1 cellular context compared by ENCODE assay signal in genomic region chr10:94362360-94363250, GRCh38.
A peak's percentile ranks its signal among the peaks of the same experiment; 100 is the strongest.
TF ChIP-seq lines count a peak whose summit lies in the region.

A gene with protein sequence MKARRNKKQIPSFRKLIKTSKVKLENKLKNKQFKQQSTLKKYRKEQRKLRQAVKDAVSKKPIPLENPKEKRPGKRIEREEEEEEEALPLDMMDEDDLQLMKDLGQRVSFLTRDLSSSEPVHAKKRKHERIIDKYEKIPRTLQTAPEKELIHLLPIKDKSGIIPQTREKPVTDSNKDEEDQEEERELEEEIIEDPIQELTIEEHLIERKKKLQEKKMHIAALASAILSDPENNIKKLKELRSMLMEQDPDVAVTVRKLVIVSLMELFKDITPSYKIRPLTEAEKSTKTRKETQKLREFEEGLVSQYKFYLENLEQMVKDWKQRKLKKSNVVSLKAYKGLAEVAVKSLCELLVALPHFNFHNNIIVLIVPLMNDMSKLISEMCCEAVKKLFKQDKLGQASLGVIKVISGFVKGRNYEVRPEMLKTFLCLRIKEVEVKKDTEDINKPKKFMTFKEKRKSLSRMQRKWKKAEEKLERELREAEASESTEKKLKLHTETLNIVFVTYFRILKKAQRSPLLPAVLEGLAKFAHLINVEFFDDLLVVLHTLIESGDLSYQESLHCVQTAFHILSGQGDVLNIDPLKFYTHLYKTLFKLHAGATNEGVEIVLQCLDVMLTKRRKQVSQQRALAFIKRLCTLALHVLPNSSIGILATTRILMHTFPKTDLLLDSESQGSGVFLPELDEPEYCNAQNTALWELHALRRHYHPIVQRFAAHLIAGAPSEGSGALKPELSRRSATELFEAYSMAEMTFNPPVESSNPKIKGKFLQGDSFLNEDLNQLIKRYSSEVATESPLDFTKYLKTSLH (minus strand): TSS chr10:94362939. CDS start chr10:94362838, 101 bp downstream.

TF ChIP-seq in WTC11, 78 proteins besides CTCF, POLR2A, EP300 and RAD21 (continued from another document and continues in another):
- TF ChIP-seq USF1 (CRISPR knock-in tag; IDR thresholded peaks at IDR 0.05) (peak; percentile 82), ZNF416 (CRISPR knock-in tag; IDR thresholded peaks at IDR 0.05) (no peak), USF2 (CRISPR knock-in tag; IDR thresholded peaks at IDR 0.05) (peak; percentile 73), ZNF425 (CRISPR knock-in tag; conservative IDR thresholded peaks at IDR 0.05) (no peak), ZNF512 (CRISPR knock-in tag; IDR thresholded peaks at IDR 0.05; ENCODE audit: borderline replicate concordance) (peak; percentile 82; the same call in 1 of the 2 replicates), ARID4B (CRISPR knock-in tag; IDR thresholded peaks at IDR 0.05; ENCODE audit: borderline replicate concordance) (peak; percentile 99), ERG (CRISPR knock-in tag; IDR thresholded peaks at IDR 0.05) (no peak), ZNF263 (CRISPR knock-in tag; IDR thresholded peaks at IDR 0.05; ENCODE audit: low read depth) (peak; percentile 80), ATF6 (CRISPR knock-in tag; IDR thresholded peaks at IDR 0.05) (no peak), EMX1 (CRISPR knock-in tag; IDR thresholded peaks at IDR 0.05) (no peak), PREB (CRISPR knock-in tag; IDR thresholded peaks at IDR 0.05; ENCODE audit: borderline replicate concordance) (peak; percentile 97), JAZF1 (CRISPR knock-in tag; IDR thresholded peaks at IDR 0.05) (no peak), NR1H2 (CRISPR knock-in tag; IDR thresholded peaks at IDR 0.05) (peak; percentile 69; the same call in 1 of the 2 replicates), ZSCAN18 (CRISPR knock-in tag; IDR thresholded peaks at IDR 0.05) (no peak), ZNF121 (CRISPR knock-in tag; IDR thresholded peaks at IDR 0.05) (peak; percentile 64; the same call in 1 of the 2 replicates), PRDM15 (CRISPR knock-in tag; IDR thresholded peaks at IDR 0.05) (peak; percentile 71), PRRX2 (CRISPR knock-in tag; IDR thresholded peaks at IDR 0.05) (no peak), HMGA2 (CRISPR knock-in tag; IDR thresholded peaks at IDR 0.05) (no peak), TEAD1 (CRISPR knock-in tag; IDR thresholded peaks at IDR 0.05) (peak; percentile 99), ESRRA (CRISPR knock-in tag; IDR thresholded peaks at IDR 0.05; ENCODE audit: borderline replicate concordance) (peak; percentile 97; the same call in 1 of the 2 replicates)
- TF ChIP-seq, protein P1, sequence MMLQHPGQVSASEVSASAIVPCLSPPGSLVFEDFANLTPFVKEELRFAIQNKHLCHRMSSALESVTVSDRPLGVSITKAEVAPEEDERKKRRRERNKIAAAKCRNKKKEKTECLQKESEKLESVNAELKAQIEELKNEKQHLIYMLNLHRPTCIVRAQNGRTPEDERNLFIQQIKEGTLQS (CRISPR knock-in tag; conservative IDR thresholded peaks at IDR 0.05), result peak; percentile 88
- TF ChIP-seq, protein P2, sequence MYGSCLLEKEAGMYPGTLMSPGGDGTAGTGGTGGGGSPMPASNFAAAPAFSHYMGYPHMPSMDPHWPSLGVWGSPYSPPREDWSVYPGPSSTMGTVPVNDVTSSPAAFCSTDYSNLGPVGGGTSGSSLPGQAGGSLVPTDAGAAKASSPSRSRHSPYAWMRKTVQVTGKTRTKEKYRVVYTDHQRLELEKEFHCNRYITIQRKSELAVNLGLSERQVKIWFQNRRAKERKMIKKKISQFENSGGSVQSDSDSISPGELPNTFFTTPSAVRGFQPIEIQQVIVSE (CRISPR knock-in tag; IDR thresholded peaks at IDR 0.05; ENCODE audit: borderline replicate concordance), result no peak
- TF ChIP-seq, protein P3, sequence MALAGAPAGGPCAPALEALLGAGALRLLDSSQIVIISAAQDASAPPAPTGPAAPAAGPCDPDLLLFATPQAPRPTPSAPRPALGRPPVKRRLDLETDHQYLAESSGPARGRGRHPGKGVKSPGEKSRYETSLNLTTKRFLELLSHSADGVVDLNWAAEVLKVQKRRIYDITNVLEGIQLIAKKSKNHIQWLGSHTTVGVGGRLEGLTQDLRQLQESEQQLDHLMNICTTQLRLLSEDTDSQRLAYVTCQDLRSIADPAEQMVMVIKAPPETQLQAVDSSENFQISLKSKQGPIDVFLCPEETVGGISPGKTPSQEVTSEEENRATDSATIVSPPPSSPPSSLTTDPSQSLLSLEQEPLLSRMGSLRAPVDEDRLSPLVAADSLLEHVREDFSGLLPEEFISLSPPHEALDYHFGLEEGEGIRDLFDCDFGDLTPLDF (CRISPR knock-in tag; IDR thresholded peaks at IDR 0.05), result peak; percentile 96
